In genomic region chr2:85602476-85603234, GRCh38 we compare ENCODE assay signal across 1 cellular context.
TF ChIP-seq lines count a peak whose summit lies in the region.

Gene TMEM150A (minus strand): TSS chr2:85602698. CDS start chr2:85601948, 750 bp downstream.

TF ChIP-seq in K562, 482 proteins besides CTCF, POLR2A, EP300 and RAD21 (continued from another document and continues in another):
- TF ChIP-seq USF1 (CRISPR knock-in tag; IDR thresholded peaks at IDR 0.05) (0 out of 2 replicates have a peak, but pooled peaks have one; percentile 7), FOXK2 (conservative IDR thresholded peaks at IDR 0.05 in 1 of 2, IDR thresholded peaks at IDR 0.05 in 1 of 2; ENCODE audit: low read depth in 2 of 2) (peak in 1 of 2 experiments; percentile 12; a peak in 2 of 4 replicates), KDM5B (IDR thresholded peaks at IDR 0.05; ENCODE audit: insufficient replicate concordance, low read depth, low read length) (peak; percentile 17), TEAD1 (CRISPR knock-in tag; IDR thresholded peaks at IDR 0.05) (no peak), KLF10 (CRISPR knock-in tag; IDR thresholded peaks at IDR 0.05) (no peak), ZNF695 (CRISPR knock-in tag; IDR thresholded peaks at IDR 0.05) (no peak), KHSRP (IDR thresholded peaks at IDR 0.05) (no peak), NKRF (IDR thresholded peaks at IDR 0.05; ENCODE audit: borderline replicate concordance) (peak; percentile 99), MNT (conservative IDR thresholded peaks at IDR 0.05) (peak; percentile 96 to 99), GTF3C2 (IDR thresholded peaks at IDR 0.05; ENCODE audit: borderline replicate concordance, extremely low read depth, insufficient read length) (no peak), E2F4 (CRISPR knock-in tag; IDR thresholded peaks at IDR 0.05; ENCODE audit: low read depth) (0 out of 2 replicates have a peak, but pooled peaks have one; percentile 25), ILF3 (IDR thresholded peaks at IDR 0.05; ENCODE audit: borderline replicate concordance) (peak; percentile 86; the same call in 1 of the 2 replicates), ZNF232 (CRISPR knock-in tag; IDR thresholded peaks at IDR 0.05) (0 out of 2 replicates have a peak, but pooled peaks have one; percentile 47), PCBP2 (IDR thresholded peaks at IDR 0.05; ENCODE audit: low read depth, low read length, poor library complexity, severe bottlenecking) (no peak), COPS2 (conservative IDR thresholded peaks at IDR 0.05) (no peak), BRD4 (IDR thresholded peaks at IDR 0.05) (no peak), GATA2 (CRISPR knock-in tag; IDR thresholded peaks at IDR 0.05) (no peak), ZMIZ1 (IDR thresholded peaks at IDR 0.05; ENCODE audit: low read depth in 2 of 2, low read length in 2 of 2) (no peak), HDGF (IDR thresholded peaks at IDR 0.05) (no peak), ZNF586 (CRISPR knock-in tag; conservative IDR thresholded peaks at IDR 0.05) (no peak), ZHX1 (conservative IDR thresholded peaks at IDR 0.05; ENCODE audit: low read length) (no peak), CEBPG (CRISPR knock-in tag; IDR thresholded peaks at IDR 0.05) (no peak), CEBPG (tag; conservative IDR thresholded peaks at IDR 0.05 in 1 of 2, IDR thresholded peaks at IDR 0.05 in 1 of 2) (peak in 1 of 2 experiments; percentile 34; a peak in 1 of 4 replicates), TARDBP (IDR thresholded peaks at IDR 0.05) (0 out of 2 replicates have a peak, but pooled peaks have one; percentile 24), ILK (tag; IDR thresholded peaks at IDR 0.05; ENCODE audit: borderline replicate concordance, low read depth) (no peak), CAMTA2 (CRISPR knock-in tag; conservative IDR thresholded peaks at IDR 0.05) (no peak), RUNX1 (IDR thresholded peaks at IDR 0.05; ENCODE audit: low read depth) (no peak), CHD2 (IDR thresholded peaks at IDR 0.05; ENCODE audit: low read depth, low read length) (peak; percentile 58), U2AF1 (optimal IDR thresholded peaks at IDR 0.05; ENCODE audit: low read depth, low read length) (no peak), NR0B1 (IDR thresholded peaks at IDR 0.05; ENCODE audit: partially characterized antibody) (no peak), ZNF77 (CRISPR knock-in tag; IDR thresholded peaks at IDR 0.05) (no peak), SAFB (IDR thresholded peaks at IDR 0.05; ENCODE audit: borderline replicate concordance, low read depth, low read length) (0 out of 2 replicates have a peak, but pooled peaks have one; percentile 62), SMARCC2 (IDR thresholded peaks at IDR 0.05; ENCODE audit: low read depth) (no peak), ZNF584 (CRISPR knock-in tag; IDR thresholded peaks at IDR 0.05; ENCODE audit: low read depth) (no peak), SNIP1 (IDR thresholded peaks at IDR 0.05; ENCODE audit: low read depth) (no peak), KAT2B (IDR thresholded peaks at IDR 0.05; ENCODE audit: low read depth, low read length) (no peak), ZNF512 (tag; IDR thresholded peaks at IDR 0.05) (no peak), HIVEP1 (CRISPR knock-in tag; IDR thresholded peaks at IDR 0.05) (no peak), TCF7L2 (IDR thresholded peaks at IDR 0.05; ENCODE audit: low read depth, low read length) (no peak), CBFA2T3 (IDR thresholded peaks at IDR 0.05) (no peak), NFE2 (IDR thresholded peaks at IDR 0.05; ENCODE audit: low read depth) (no peak), CHD1 (IDR thresholded peaks at IDR 0.05; ENCODE audit: low read length) (peak; percentile 38), RBM25 (IDR thresholded peaks at IDR 0.05; ENCODE audit: low read depth, low read length, severe bottlenecking) (peak; percentile 83), ZNF583 (CRISPR knock-in tag; IDR thresholded peaks at IDR 0.05) (no peak), HCFC1 (IDR thresholded peaks at IDR 0.05; ENCODE audit: low read depth, low read length) (peak; percentile 96), HNRNPL (IDR thresholded peaks at IDR 0.05; ENCODE audit: low read depth, low read length) (peak; percentile 65; the same call in 1 of the 2 replicates), NR2C1 (IDR thresholded peaks at IDR 0.05) (no peak), NR2C1 (tag; IDR thresholded peaks at IDR 0.05) (0 out of 2 replicates have a peak, but pooled peaks have one; percentile 9), ZNF551 (CRISPR knock-in tag; IDR thresholded peaks at IDR 0.05) (no peak), KLF13 (tag; IDR thresholded peaks at IDR 0.05; ENCODE audit: borderline replicate concordance, low read depth) (peak; percentile 97), MTA3 (IDR thresholded peaks at IDR 0.05; ENCODE audit: borderline replicate concordance) (peak; percentile 90; the same call in 1 of the 2 replicates), EZH2 (IDR thresholded peaks at IDR 0.05; ENCODE audit: borderline replicate concordance, low read depth, low read length) (no peak), ZFX (CRISPR knock-in tag; IDR thresholded peaks at IDR 0.05) (peak; percentile 51; the same call in 1 of the 2 replicates)
